29 cellular contexts compared by ENCODE assay signal in genomic region chr16:8417145-8417544, GRCh38.
DNase-seq lines count a peak whose midpoint lies in the region; ATAC-seq, FAIRE-seq and TF ChIP-seq lines count a peak whose summit lies in the region.
"Had no signal": no experiment of that assay in that cellular context is flagged by ENCODE, and none has a peak within 500 bp of the region (broad histone marks: within the 10 kb centered on the region; RNA-seq: fewer than 3 reads in every experiment).

No MANE protein-coding gene starts in this region.

- H3K27me3 ChIP-seq in HepG2 (ENCODE audit: control insufficient read depth in 1 of 2, insufficient read depth in 2 of 2, low read length in 2 of 2) (peaks cover 0 to 9% of the 10 kb centered on the region in 2 experiments; a peak in 2 of 5 replicates), right lobe of liver (no peaks in the 10 kb centered on the region)
- H3K27me3 ChIP-seq: BE2C; BLaER1; BLaER1 treated with 17β-estradiol and CSF1 and Interleukin-3, amounts not matched to agents 10 nM and 100 nM had no signal

- H3K4me1 ChIP-seq in HepG2 (ENCODE audit: insufficient read depth, low read length) (no peaks in the 10 kb centered on the region), right lobe of liver (no peaks in the 10 kb centered on the region)
- H3K4me1 ChIP-seq: A549, BE2C, BLaER1, Caco-2 had no signal

- 1% methylated on average over 4 of the region's 4 CpGs for WGBS in HepG2 (ENCODE audit: low lambda C conversion rate)
- WGBS in right lobe of liver (ENCODE audit: insufficient coverage, low coverage, low lambda C conversion rate, missing lambda C conversion rate): 60% methylated on average over 4 of the region's 4 CpGs

- no peak for TF ChIP-seq EP300 in HepG2 (IDR thresholded peaks at IDR 0.05; ENCODE audit: low read depth in 2 of 2, low read length in 2 of 2)
- no peak for TF ChIP-seq EP300 in HepG2 (CRISPR knock-in tag; IDR thresholded peaks at IDR 0.05; ENCODE audit: borderline replicate concordance)

- no peak for DNase-seq in HepG2 (ENCODE audit: low spot score)
- no peak for DNase-seq in right lobe of liver
- DNase-seq: 8988T; ACHN; AML-193; BE2C; C1 segment of cervical spinal cord; Caco-2; Calu3; CD4-positive, alpha-beta memory T cell; CD4-positive, alpha-beta T cell; CD4-positive, CD25-positive, alpha-beta regulatory T cell; CD8-positive, alpha-beta memory T cell; CD8-positive, alpha-beta T cell; COR-L47; DMS 273 treated with DMSO at 0.1 percent for 48 hours; DMS153; DMS53; DMS79; DMS79 treated with DMSO at 0.1 percent for 48 hours; DND-41; EL had no signal

- no peak overlapping the region for H3K4me3 ChIP-seq in HepG2 (replicated peaks in 1 of 3; ENCODE audit: insufficient read depth in 1 of 3, low read depth in 2 of 3, low read length in 3 of 3)
- no peak overlapping the region for H3K4me3 ChIP-seq in right lobe of liver
- H3K4me3 ChIP-seq: A549; BLaER1; BLaER1 treated with 17β-estradiol and CSF1 and Interleukin-3, amounts not matched to agents 10 nM and 100 nM had no signal

- CTCF ChIA-PET in HepG2 (lab: Yijun Ruan, JAX; ENCODE audit: low intra/inter-chr PET ratio, low total read pairs): no interaction called here

- no peaks in the 10 kb centered on the region for H3K9me3 ChIP-seq in HepG2 (ENCODE audit: low read length)
- no peaks in the 10 kb centered on the region for H3K9me3 ChIP-seq in right lobe of liver
- H3K9me3 ChIP-seq: A549, BE2C, BLaER1, Caco-2 had no signal

- no peaks in the 10 kb centered on the region for H4K20me1 ChIP-seq in HepG2 (ENCODE audit: insufficient read depth, low read length)
- H4K20me1 ChIP-seq: BLaER1; BLaER1 treated with 17β-estradiol and CSF1 and Interleukin-3, amounts not matched to agents 10 nM and 100 nM had no signal

- TF ChIP-seq RAD21 in HepG2 (CRISPR knock-in tag; IDR thresholded peaks at IDR 0.05): no peak

- no peaks in the 10 kb centered on the region for H3K79me2 ChIP-seq in HepG2 (ENCODE audit: insufficient read depth, low read length)

- FAIRE-seq in HepG2 (lab: Jason Lieb, UNC): no peak
- FAIRE-seq: A204.1, A549, D721Med had no signal

- POLR2A ChIA-PET in HepG2 (lab: Yijun Ruan, JAX): no interaction called here

- no peak overlapping the region for H3K9ac ChIP-seq in HepG2 (ENCODE audit: insufficient read depth, low read depth, low read length)
- H3K9ac ChIP-seq: BLaER1; BLaER1 treated with 17β-estradiol and CSF1 and Interleukin-3, amounts not matched to agents 10 nM and 100 nM had no signal

- H3K36me3 ChIP-seq in HepG2 (replicated peaks in 1 of 2; ENCODE audit: control insufficient read depth in 1 of 2, insufficient read depth in 2 of 2, low read length in 2 of 2): no peaks in the 10 kb centered on the region
- H3K36me3 ChIP-seq in right lobe of liver: no peaks in the 10 kb centered on the region
- H3K36me3 ChIP-seq: BE2C; BLaER1; BLaER1 treated with 17β-estradiol and CSF1 and Interleukin-3, amounts not matched to agents 10 nM and 100 nM had no signal

- no peak for TF ChIP-seq CTCF in HepG2 (CRISPR knock-in tag; IDR thresholded peaks at IDR 0.05)
- no peak for TF ChIP-seq CTCF in right lobe of liver (IDR thresholded peaks at IDR 0.05)

- no peak overlapping the region for H3K4me2 ChIP-seq in HepG2 (ENCODE audit: low read depth, low read length)
- H3K4me2 ChIP-seq: A549; BLaER1; BLaER1 treated with 17β-estradiol and CSF1 and Interleukin-3, amounts not matched to agents 10 nM and 100 nM had no signal

- TF ChIP-seq POLR2A in HepG2 (IDR thresholded peaks at IDR 0.05; ENCODE audit: insufficient read depth in 1 of 2, low read depth in 2 of 2, low read length in 2 of 2) (no peak), right lobe of liver (IDR thresholded peaks at IDR 0.05) (no peak)

- H2AFZ ChIP-seq in HepG2 (ENCODE audit: low read length): no peak overlapping the region

- intact Hi-C loops in HepG2 (cut with micrococcal nuclease; ENCODE audit: unreplicated experiment): no loop called here
- intact Hi-C loops in right lobe of liver (cut with DNase I): no loop called here

- in situ Hi-C loops in HepG2 (cut with HindIII; ENCODE audit: extremely low pct_ligation_motif_present, low pct_unique_long_range_greater_than_20kb): no loop called here

- no peak overlapping the region for H3K27ac ChIP-seq in HepG2 (ENCODE audit: extremely low read length, insufficient read depth, low read length)
- H3K27ac ChIP-seq in right lobe of liver: no peak overlapping the region
- H3K27ac ChIP-seq: 22Rv1; A549; BLaER1; BLaER1 treated with 17β-estradiol and CSF1 and Interleukin-3, amounts not matched to agents 10 nM and 100 nM; C4-2B had no signal

- ATAC-seq in HepG2 (no peak), right lobe of liver (no peak)
- ATAC-seq: A549; CD8-positive, alpha-beta T cell had no signal

- no TSS peak for BruUV-seq in HepG2 (replicated peaks; lab: Mats Ljungman, UMichigan)

TF ChIP-seq in HepG2, 621 proteins besides CTCF, POLR2A, EP300 and RAD21 (continues in another document):
- peak; percentile 72 for TF ChIP-seq ATF7 (IDR thresholded peaks at IDR 0.05)
- no peak for TF ChIP-seq ATF7 (CRISPR knock-in tag; IDR thresholded peaks at IDR 0.05)
- no peak for TF ChIP-seq FLYWCH1 (CRISPR knock-in tag; IDR thresholded peaks at IDR 0.05)
- no peak for TF ChIP-seq CHCHD3 (CRISPR knock-in tag; IDR thresholded peaks at IDR 0.05)
- no peak for TF ChIP-seq RXRA (CRISPR knock-in tag; IDR thresholded peaks at IDR 0.05)
- TF ChIP-seq BRCA1 (CRISPR knock-in tag; IDR thresholded peaks at IDR 0.05): no peak
- TF ChIP-seq CREB1 (IDR thresholded peaks at IDR 0.05): 0 out of 2 replicates have a peak, but pooled peaks have one; percentile 27
- TF ChIP-seq CREB1 (CRISPR knock-in tag; IDR thresholded peaks at IDR 0.05): no peak
- TF ChIP-seq ARNTL (CRISPR knock-in tag; IDR thresholded peaks at IDR 0.05): no peak
- no peak for TF ChIP-seq ZSCAN25 (CRISPR knock-in tag; IDR thresholded peaks at IDR 0.05)
- peak; percentile 55; the same call in 1 of the 2 replicates for TF ChIP-seq CEBPB (IDR thresholded peaks at IDR 0.05; ENCODE audit: borderline replicate concordance, low read depth, low read length)
- TF ChIP-seq ZNF224 (CRISPR knock-in tag; IDR thresholded peaks at IDR 0.05): no peak
- no peak for TF ChIP-seq PRDM15 (CRISPR knock-in tag; IDR thresholded peaks at IDR 0.05)
- TF ChIP-seq DMAP1 (CRISPR knock-in tag; IDR thresholded peaks at IDR 0.05): no peak
- no peak for TF ChIP-seq ZBTB34 (CRISPR knock-in tag; IDR thresholded peaks at IDR 0.05)
- no peak for TF ChIP-seq BCLAF1 (IDR thresholded peaks at IDR 0.05)
